Comparison of ENCODE assay signal across 1 cellular context in the genomic region with DNA sequence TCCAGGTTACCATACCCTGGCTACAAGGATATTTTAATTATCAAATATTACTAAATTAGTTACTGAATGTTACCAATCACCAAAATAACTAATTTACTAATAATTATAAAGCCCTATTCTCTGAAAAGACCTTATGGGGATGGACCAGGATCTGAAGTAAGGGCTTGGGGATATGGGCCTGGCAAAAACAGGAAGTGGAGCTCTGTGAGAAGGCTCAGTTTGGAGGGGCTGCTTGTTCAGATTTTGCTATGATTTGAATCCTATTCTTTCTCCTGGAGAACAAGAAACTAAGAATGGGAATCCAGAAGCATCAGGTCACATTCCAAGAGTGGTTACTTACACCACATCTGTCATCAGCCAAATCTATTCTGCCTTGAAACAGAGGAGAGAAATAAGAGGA.
TF ChIP-seq lines count a peak whose summit lies in the region.

No MANE protein-coding gene starts in this region.

TF ChIP-seq in GM23338, 12 proteins besides CTCF, POLR2A, EP300 and RAD21 (continued from another document):
- TF ChIP-seq, protein P1, sequence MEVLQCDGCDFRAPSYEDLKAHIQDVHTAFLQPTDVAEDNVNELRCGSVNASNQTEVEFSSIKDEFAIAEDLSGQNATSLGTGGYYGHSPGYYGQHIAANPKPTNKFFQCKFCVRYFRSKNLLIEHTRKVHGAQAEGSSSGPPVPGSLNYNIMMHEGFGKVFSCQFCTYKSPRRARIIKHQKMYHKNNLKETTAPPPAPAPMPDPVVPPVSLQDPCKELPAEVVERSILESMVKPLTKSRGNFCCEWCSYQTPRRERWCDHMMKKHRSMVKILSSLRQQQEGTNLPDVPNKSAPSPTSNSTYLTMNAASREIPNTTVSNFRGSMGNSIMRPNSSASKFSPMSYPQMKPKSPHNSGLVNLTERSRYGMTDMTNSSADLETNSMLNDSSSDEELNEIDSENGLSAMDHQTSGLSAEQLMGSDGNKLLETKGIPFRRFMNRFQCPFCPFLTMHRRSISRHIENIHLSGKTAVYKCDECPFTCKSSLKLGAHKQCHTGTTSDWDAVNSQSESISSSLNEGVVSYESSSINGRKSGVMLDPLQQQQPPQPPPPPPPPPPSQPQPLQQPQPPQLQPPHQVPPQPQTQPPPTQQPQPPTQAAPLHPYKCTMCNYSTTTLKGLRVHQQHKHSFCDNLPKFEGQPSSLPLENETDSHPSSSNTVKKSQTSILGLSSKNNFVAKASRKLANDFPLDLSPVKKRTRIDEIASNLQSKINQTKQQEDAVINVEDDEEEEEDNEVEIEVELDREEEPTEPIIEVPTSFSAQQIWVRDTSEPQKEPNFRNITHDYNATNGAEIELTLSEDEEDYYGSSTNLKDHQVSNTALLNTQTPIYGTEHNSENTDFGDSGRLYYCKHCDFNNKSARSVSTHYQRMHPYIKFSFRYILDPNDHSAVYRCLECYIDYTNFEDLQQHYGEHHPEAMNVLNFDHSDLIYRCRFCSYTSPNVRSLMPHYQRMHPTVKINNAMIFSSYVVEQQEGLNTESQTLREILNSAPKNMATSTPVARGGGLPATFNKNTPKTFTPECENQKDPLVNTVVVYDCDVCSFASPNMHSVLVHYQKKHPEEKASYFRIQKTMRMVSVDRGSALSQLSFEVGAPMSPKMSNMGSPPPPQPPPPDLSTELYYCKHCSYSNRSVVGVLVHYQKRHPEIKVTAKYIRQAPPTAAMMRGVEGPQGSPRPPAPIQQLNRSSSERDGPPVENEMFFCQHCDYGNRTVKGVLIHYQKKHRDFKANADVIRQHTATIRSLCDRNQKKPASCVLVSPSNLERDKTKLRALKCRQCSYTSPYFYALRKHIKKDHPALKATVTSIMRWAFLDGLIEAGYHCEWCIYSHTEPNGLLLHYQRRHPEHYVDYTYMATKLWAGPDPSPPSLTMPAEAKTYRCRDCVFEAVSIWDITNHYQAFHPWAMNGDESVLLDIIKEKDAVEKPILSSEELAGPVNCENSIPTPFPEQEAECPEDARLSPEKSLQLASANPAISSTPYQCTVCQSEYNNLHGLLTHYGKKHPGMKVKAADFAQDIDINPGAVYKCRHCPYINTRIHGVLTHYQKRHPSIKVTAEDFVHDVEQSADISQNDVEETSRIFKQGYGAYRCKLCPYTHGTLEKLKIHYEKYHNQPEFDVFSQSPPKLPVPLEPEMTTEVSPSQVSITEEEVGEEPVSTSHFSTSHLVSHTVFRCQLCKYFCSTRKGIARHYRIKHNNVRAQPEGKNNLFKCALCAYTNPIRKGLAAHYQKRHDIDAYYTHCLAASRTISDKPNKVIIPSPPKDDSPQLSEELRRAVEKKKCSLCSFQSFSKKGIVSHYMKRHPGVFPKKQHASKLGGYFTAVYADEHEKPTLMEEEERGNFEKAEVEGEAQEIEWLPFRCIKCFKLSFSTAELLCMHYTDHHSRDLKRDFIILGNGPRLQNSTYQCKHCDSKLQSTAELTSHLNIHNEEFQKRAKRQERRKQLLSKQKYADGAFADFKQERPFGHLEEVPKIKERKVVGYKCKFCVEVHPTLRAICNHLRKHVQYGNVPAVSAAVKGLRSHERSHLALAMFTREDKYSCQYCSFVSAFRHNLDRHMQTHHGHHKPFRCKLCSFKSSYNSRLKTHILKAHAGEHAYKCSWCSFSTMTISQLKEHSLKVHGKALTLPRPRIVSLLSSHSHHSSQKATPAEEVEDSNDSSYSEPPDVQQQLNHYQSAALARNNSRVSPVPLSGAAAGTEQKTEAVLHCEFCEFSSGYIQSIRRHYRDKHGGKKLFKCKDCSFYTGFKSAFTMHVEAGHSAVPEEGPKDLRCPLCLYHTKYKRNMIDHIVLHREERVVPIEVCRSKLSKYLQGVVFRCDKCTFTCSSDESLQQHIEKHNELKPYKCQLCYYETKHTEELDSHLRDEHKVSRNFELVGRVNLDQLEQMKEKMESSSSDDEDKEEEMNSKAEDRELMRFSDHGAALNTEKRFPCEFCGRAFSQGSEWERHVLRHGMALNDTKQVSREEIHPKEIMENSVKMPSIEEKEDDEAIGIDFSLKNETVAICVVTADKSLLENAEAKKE (CRISPR knock-in tag; IDR thresholded peaks at IDR 0.05): no peak
- TF ChIP-seq ZNF331 (CRISPR knock-in tag; IDR thresholded peaks at IDR 0.05; ENCODE audit: low read depth) (no peak), POLR2AphosphoS5 (IDR thresholded peaks at IDR 0.05; ENCODE audit: low read depth) (no peak), EZH2 (IDR thresholded peaks at IDR 0.05; ENCODE audit: low read depth, unreplicated experiment) (no peak)
